13 cellular contexts compared by ENCODE assay signal in the genomic region with DNA sequence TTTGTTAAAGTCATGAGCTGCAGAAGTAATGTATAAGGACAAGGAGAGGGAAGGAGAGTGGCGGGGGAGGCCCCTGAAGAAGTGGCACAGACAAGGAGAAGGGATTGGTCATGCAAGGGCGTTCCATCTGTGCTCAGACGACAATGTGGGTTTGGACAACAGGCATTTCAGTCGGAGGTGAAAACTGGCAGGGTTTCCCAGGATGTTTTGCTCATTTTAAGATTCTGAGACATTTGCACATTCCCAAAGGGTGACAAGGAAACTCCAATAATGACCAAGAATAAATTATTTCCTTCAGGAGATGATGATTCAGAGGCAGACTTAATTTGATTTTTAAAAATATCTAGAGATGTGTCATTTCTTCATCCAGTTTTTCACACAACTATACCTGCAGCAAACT.
A peak's percentile ranks its signal among the peaks of the same experiment; 100 is the strongest.
DNase-seq lines count a peak whose midpoint lies in the region; ATAC-seq and TF ChIP-seq lines count a peak whose summit lies in the region.
"Had no signal": no experiment of that assay in that cellular context is flagged by ENCODE, and none has a peak within 500 bp of the region (broad histone marks: within the 10 kb centered on the region; RNA-seq: fewer than 3 reads in every experiment).

No MANE protein-coding gene starts in this region.

- POLR2A ChIA-PET in CD8-positive, alpha-beta T cell (lab: Charles Lee): no interaction called here

- peak overlapping the region; percentile 74 for H3K27ac Mint-ChIP-seq in CD8-positive, alpha-beta T cell
- peak overlapping the region; percentile 84 for H3K27ac Mint-ChIP-seq in central memory CD8-positive, alpha-beta T cell (ENCODE audit: low read depth)
- H3K27ac Mint-ChIP-seq in nephron progenitor cell: peak overlapping the region; percentile 52
- H3K27ac Mint-ChIP-seq: GM23338 had no signal

- intact Hi-C loops in CD8-positive, alpha-beta T cell (cut with DNase I, micrococcal nuclease): loop anchor here in 1 of 2 experiments (5.0 kb wide), 1 partner anchor 189 kb away; no protein-coding TSS in a partner anchor
- intact Hi-C loops in thyroid gland (cut with DNase I): no loop called here

- H3K4me3 Mint-ChIP-seq in CD8-positive, alpha-beta T cell: no peak overlapping the region
- H3K4me3 Mint-ChIP-seq in central memory CD8-positive, alpha-beta T cell: no peak overlapping the region
- H3K4me3 Mint-ChIP-seq in nephron progenitor cell: no peak overlapping the region
- H3K4me3 Mint-ChIP-seq: GM23338 had no signal

- H3K36me3 Mint-ChIP-seq in CD8-positive, alpha-beta T cell: peaks cover 85% of the 10 kb centered on the region
- H3K36me3 Mint-ChIP-seq in central memory CD8-positive, alpha-beta T cell (ENCODE audit: insufficient read depth): peaks cover 54% of the 10 kb centered on the region
- H3K36me3 Mint-ChIP-seq in nephron progenitor cell (ENCODE audit: low read depth): peaks cover 20% of the 10 kb centered on the region

- no peak overlapping the region for H3K4me3 ChIP-seq in CD8-positive, alpha-beta T cell (ENCODE audit: low read depth, low read length)
- no peak overlapping the region for H3K4me3 ChIP-seq in thyroid gland (replicated peaks in 1 of 3)
- H3K4me3 ChIP-seq: GM23338, right lobe of liver had no signal

- no peak for TF ChIP-seq POLR2A in thyroid gland (IDR thresholded peaks at IDR 0.05)

- peaks cover 37% of the 10 kb centered on the region for H3K36me3 ChIP-seq in CD8-positive, alpha-beta T cell (ENCODE audit: insufficient read depth, low read length)
- peaks cover 18 to 20% of the 10 kb centered on the region in 2 donors for H3K36me3 ChIP-seq in thyroid gland

- no peaks in the 10 kb centered on the region for H3K27me3 ChIP-seq in CD8-positive, alpha-beta T cell (ENCODE audit: insufficient read depth, low read length)
- H3K27me3 ChIP-seq in thyroid gland: no peaks in the 10 kb centered on the region
- H3K27me3 ChIP-seq: right lobe of liver had no signal

- H3K4me1 Mint-ChIP-seq in CD8-positive, alpha-beta T cell (ENCODE audit: low read depth): peaks cover 37% of the 10 kb centered on the region
- peaks cover 37% of the 10 kb centered on the region for H3K4me1 Mint-ChIP-seq in central memory CD8-positive, alpha-beta T cell
- H3K4me1 Mint-ChIP-seq in nephron progenitor cell: peaks cover 9% of the 10 kb centered on the region
- H3K4me1 Mint-ChIP-seq: GM23338 had no signal

- no peaks in the 10 kb centered on the region for H3K27me3 Mint-ChIP-seq in CD8-positive, alpha-beta T cell (ENCODE audit: low read depth)
- H3K27me3 Mint-ChIP-seq in central memory CD8-positive, alpha-beta T cell: no peaks in the 10 kb centered on the region
- no peaks in the 10 kb centered on the region for H3K27me3 Mint-ChIP-seq in nephron progenitor cell (ENCODE audit: low read depth, poor library complexity)

- no peak for ATAC-seq in CD8-positive, alpha-beta T cell
- ATAC-seq in central memory CD8-positive, alpha-beta T cell (replicated peaks; ENCODE audit: extremely low read depth, poor library complexity, severe bottlenecking): no peak
- ATAC-seq in HG02798 (IDR thresholded peaks at IDR 0.05; ENCODE audit: poor library complexity, unreplicated experiment): no peak
- ATAC-seq: GM23338, right lobe of liver had no signal

- no peaks in the 10 kb centered on the region for H3K9me3 ChIP-seq in CD8-positive, alpha-beta T cell (ENCODE audit: low read length)
- no peaks in the 10 kb centered on the region for H3K9me3 ChIP-seq in thyroid gland
- H3K9me3 ChIP-seq: Caco-2, right lobe of liver had no signal

- WGBS in thyroid gland, 2 donors: 85 to 86% methylated on average over 4 of the region's 4 CpGs

- CTCF ChIA-PET in CD8-positive, alpha-beta T cell (lab: Charles Lee): no interaction called here

- H3K9me3 Mint-ChIP-seq in CD8-positive, alpha-beta T cell: no peaks in the 10 kb centered on the region
- H3K9me3 Mint-ChIP-seq in central memory CD8-positive, alpha-beta T cell: no peaks in the 10 kb centered on the region
- no peaks in the 10 kb centered on the region for H3K9me3 Mint-ChIP-seq in nephron progenitor cell
- H3K9me3 Mint-ChIP-seq: GM23338 had no signal

- no peak for DNase-seq in CD8-positive, alpha-beta T cell
- DNase-seq in M059J (ENCODE audit: low read depth) (peak; percentile 96), nephron progenitor cell (no peak), HuH-7.5 (ENCODE audit: low spot score) (no peak), NCI-H1694 treated with DMSO at 0.1 percent for 48 hours (lab: John Stamatoyannopoulos, UW) (no peak), thyroid gland (no peak)
- no peak for DNase-seq in central memory CD8-positive, alpha-beta T cell (ENCODE audit: low spot score in 2 of 2)
- DNase-seq: Caco-2; central memory CD4-positive, alpha-beta T cell; NCI-H510A treated with DMSO at 0.1 percent for 48 hours; right lobe of liver had no signal

- no peak overlapping the region for H3K27ac ChIP-seq in CD8-positive, alpha-beta T cell (ENCODE audit: low read depth, low read length)
- H3K27ac ChIP-seq in thyroid gland: no peak overlapping the region
- H3K27ac ChIP-seq: right lobe of liver had no signal

- no peak for TF ChIP-seq CTCF in CD8-positive, alpha-beta T cell (IDR thresholded peaks at IDR 0.05)
- TF ChIP-seq CTCF in nephron progenitor cell (IDR thresholded peaks at IDR 0.05): no peak
- TF ChIP-seq CTCF in thyroid gland (IDR thresholded peaks at IDR 0.05): no peak

- H3K4me1 ChIP-seq in CD8-positive, alpha-beta T cell (ENCODE audit: insufficient read depth, low read length): peaks cover 3% of the 10 kb centered on the region
- no peaks in the 10 kb centered on the region for H3K4me1 ChIP-seq in thyroid gland
- H3K4me1 ChIP-seq: Caco-2, right lobe of liver had no signal
